Comparison of ENCODE assay signal across 27 cellular contexts in the genomic region with DNA sequence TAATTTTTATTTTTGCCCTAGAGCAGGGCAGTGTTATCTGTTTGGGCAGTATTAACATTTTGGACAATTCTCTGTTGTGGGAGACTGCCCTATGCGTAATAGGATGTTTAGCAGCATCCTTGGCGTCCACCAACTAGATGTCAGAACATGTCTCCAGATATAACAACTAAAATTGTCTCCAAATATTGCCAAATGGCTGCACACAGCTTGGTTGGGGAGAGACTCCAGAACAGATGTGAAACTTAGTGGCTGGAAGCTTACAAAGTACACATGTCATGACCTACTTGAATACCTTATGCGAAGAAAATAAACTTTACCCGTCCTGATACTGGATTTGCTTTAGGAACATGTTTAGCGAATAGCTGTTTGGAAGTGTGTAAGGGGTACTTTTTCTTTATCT.
"Had no signal": no experiment of that assay in that cellular context is flagged by ENCODE, and none has a peak within 500 bp of the region (broad histone marks: within the 10 kb centered on the region; RNA-seq: fewer than 3 reads in every experiment).

No MANE protein-coding gene starts in this region.

- DNase-seq: stimulated activated CD4-positive, alpha-beta T cell treated with anti-CD3 and anti-CD28 coated beads, Interleukin-2, amount 100 ng/mL, for 48 hours; stimulated activated CD4-positive, alpha-beta T cell treated with anti-CD3 and anti-CD28 coated beads, Interleukin-4, amount 100 ng/mL, for 1 hour; stimulated activated CD4-positive, alpha-beta T cell treated with anti-CD3 and anti-CD28 coated beads, Interleukin-4, amount 100 ng/mL, for 24 hours; stimulated activated CD4-positive, alpha-beta T cell treated with anti-CD3 and anti-CD28 coated beads, Interleukin-4, amount 100 ng/mL, for 4 hours; stimulated activated CD8-positive, alpha-beta memory T cell treated with anti-CD3 and anti-CD28 coated beads, Interleukin-4, amount 100 ng/mL, for 48 hours; stimulated activated naive B cell treated with anti-CD40 and anti-IgM and Interleukin-4, amounts not matched to agents 10 μg/mL and 1 μg/mL and 100 μg/mL, for 72 hours; stimulated activated naive CD4-positive, alpha-beta T cell; stimulated activated naive CD4-positive, alpha-beta T cell treated with Interleukin-2 at 50 U/mL for 16 hours; stimulated activated naive CD8-positive, alpha-beta T cell treated with anti-CD3 and anti-CD28 coated beads, Interleukin-15, amount 100 ng/mL, for 72 hours; stimulated activated naive CD8-positive, alpha-beta T cell treated with anti-CD3 and anti-CD28 coated beads, Interleukin-15, Interleukin-2, amounts not matched to agents 100 U/mL and 50 U/mL, for 24 hours; stomach; substantia nigra; testis; thyroid gland; tibial artery; transverse colon; trophoblast cell; upper lobe of left lung; upper lobe of right lung; uterus had no signal

- H3K36me3 ChIP-seq: suprapubic skin, thoracic aorta, thyroid gland, tibial artery, tibial nerve, transverse colon, upper lobe of left lung, upper lobe of right lung, uterus, vagina had no signal

- H3K9me3 ChIP-seq: stomach, suprapubic skin, testis, thoracic aorta, thyroid gland, tibial artery, tibial nerve, transverse colon, upper lobe of left lung, upper lobe of right lung, uterus, vagina had no signal

- H3K4me3 ChIP-seq: stomach, suprapubic skin, testis, thoracic aorta, thyroid gland, tibial artery, tibial nerve, transverse colon, upper lobe of left lung, upper lobe of right lung, uterus, vagina had no signal

- H3K27ac ChIP-seq: stomach, suprapubic skin, testis, thoracic aorta, thyroid gland, tibial artery, tibial nerve, transverse colon, upper lobe of left lung, upper lobe of right lung, uterus, vagina had no signal

- FAIRE-seq: urothelium cell line had no signal

- H3K27me3 ChIP-seq: stomach, suprapubic skin, testis, thyroid gland, tibial artery, tibial nerve, transverse colon, upper lobe of left lung, upper lobe of right lung, uterus, vagina had no signal

- H3K4me1 ChIP-seq: stomach, suprapubic skin, testis, thyroid gland, tibial artery, tibial nerve, transverse colon, upper lobe of left lung, upper lobe of right lung, uterus, vagina had no signal

- ATAC-seq: stimulated activated effector memory CD8-positive, alpha-beta T cell treated with anti-CD3 and anti-CD28 coated beads, Interleukin-12 subunit alpha, Interleukin-12 subunit beta, amount 100 ng/mL, for 72 hours; stimulated activated memory B cell treated with anti-CD40 and anti-IgM and Interleukin-4, amounts not matched to agents 10 μg/mL and 1 μg/mL and 100 μg/mL, for 72 hours; stimulated activated naive B cell treated with anti-CD40 and anti-IgM and Interleukin-4, amounts not matched to agents 10 μg/mL and 1 μg/mL and 100 μg/mL, for 72 hours; stimulated activated naive CD8-positive, alpha-beta T cell treated with anti-CD3 and anti-CD28 coated beads, Interleukin-15, amount 100 ng/mL, for 72 hours; stimulated activated naive CD8-positive, alpha-beta T cell treated with anti-CD3 and anti-CD28 coated beads, Interleukin-15, Interleukin-2, amounts not matched to agents 100 U/mL and 50 U/mL, for 24 hours; upper lobe of right lung had no signal
